19 cellular contexts compared by ENCODE assay signal in genomic region chr3:178127221-178127620, GRCh38.
A peak's percentile ranks its signal among the peaks of the same experiment; 100 is the strongest.
DNase-seq lines count a peak whose midpoint lies in the region; ATAC-seq and TF ChIP-seq lines count a peak whose summit lies in the region.
"Had no signal": no experiment of that assay in that cellular context is flagged by ENCODE, and none has a peak within 500 bp of the region (broad histone marks: within the 10 kb centered on the region; RNA-seq: fewer than 3 reads in every experiment).

No MANE protein-coding gene starts in this region.

- DNase-seq in GM23338 (ENCODE audit: low spot score) (peak; percentile 27), epithelial cell of proximal tubule (ENCODE audit: low read depth) (no peak), neural progenitor cell (ENCODE audit: low spot score) (peak; percentile 3), cardiac septum (ENCODE audit: low spot score) (no peak), HUDEP-2 (lab: John Stamatoyannopoulos, UW; ENCODE audit: unreplicated experiment in 76 of 76) (no peak), lower leg skin (ENCODE audit: low spot score in 2 of 2) (no peak)
- DNase-seq: 8988T; CD4-positive, alpha-beta memory T cell; DMS153; DMS79; GF-D8; HFFc6; IMR-90 had no signal

- H3K27me3 Mint-ChIP-seq in GM23338 (ENCODE audit: insufficient read depth, low read depth, poor library complexity) (no peaks in the 10 kb centered on the region), neural progenitor cell (ENCODE audit: insufficient read depth, low read depth) (no peaks in the 10 kb centered on the region)
- H3K27me3 Mint-ChIP-seq: CD4-positive, alpha-beta memory T cell had no signal

- no peaks in the 10 kb centered on the region for H3K4me1 ChIP-seq in GM23338 (ENCODE audit: insufficient read depth)
- no peaks in the 10 kb centered on the region for H3K4me1 ChIP-seq in neural progenitor cell
- H3K4me1 ChIP-seq: BLaER1 had no signal

- intact Hi-C loops in cardiac septum (cut with DNase I) (no loop called here), lower leg skin (cut with DNase I; ENCODE audit: low total_unique reads) (no loop called here)

- H3K36me3 ChIP-seq in GM23338 (ENCODE audit: insufficient read depth) (no peaks in the 10 kb centered on the region), neural progenitor cell (no peaks in the 10 kb centered on the region)
- H3K36me3 ChIP-seq: BLaER1 had no signal

- H3K4me3 Mint-ChIP-seq in GM23338 (no peak overlapping the region), neural progenitor cell (no peak overlapping the region)
- H3K4me3 Mint-ChIP-seq: CD14-positive monocyte; CD4-positive, alpha-beta memory T cell; HFFc6 had no signal

- no peaks in the 10 kb centered on the region for H3F3A ChIP-seq in GM23338 (replicated peaks; ENCODE audit: low read depth)
- no peaks in the 10 kb centered on the region for H3F3A ChIP-seq in neural progenitor cell (ENCODE audit: low read depth)

- TF ChIP-seq CTCF in GM23338 (conservative IDR thresholded peaks at IDR 0.05; ENCODE audit: low read depth in 2 of 2) (no peak; a peak in 1 of 4 replicates), VCaP (conservative IDR thresholded peaks at IDR 0.05) (peak; percentile 38), epithelial cell of proximal tubule (conservative IDR thresholded peaks at IDR 0.05; ENCODE audit: low read depth, low read length) (peak; percentile 5), neural progenitor cell (IDR thresholded peaks at IDR 0.05) (peak; percentile 18), lower leg skin (IDR thresholded peaks at IDR 0.05) (no peak)

- H3K4me2 ChIP-seq in GM23338: no peak overlapping the region
- no peak overlapping the region for H3K4me2 ChIP-seq in neural progenitor cell
- H3K4me2 ChIP-seq: BLaER1 had no signal

- H3K27me3 ChIP-seq in GM23338 (ENCODE audit: insufficient read depth) (no peaks in the 10 kb centered on the region), neural progenitor cell (no peaks in the 10 kb centered on the region)
- H3K27me3 ChIP-seq: BLaER1 had no signal

- no peaks in the 10 kb centered on the region for H3K4me1 Mint-ChIP-seq in GM23338
- H3K4me1 Mint-ChIP-seq in neural progenitor cell: peaks cover 9% of the 10 kb centered on the region
- H3K4me1 Mint-ChIP-seq: CD14-positive monocyte; CD4-positive, alpha-beta memory T cell had no signal

- no peaks in the 10 kb centered on the region for H3K79me2 ChIP-seq in GM23338 (replicated peaks; ENCODE audit: insufficient read depth)
- H3K79me2 ChIP-seq in neural progenitor cell (ENCODE audit: low read depth): no peaks in the 10 kb centered on the region

- H2AFZ ChIP-seq in GM23338: peak overlapping the region; percentile 56; the same call in 1 of the 2 replicates
- peak overlapping the region; percentile 86 for H2AFZ ChIP-seq in neural progenitor cell (replicated peaks)

- H3K9me2 ChIP-seq in GM23338 (ENCODE audit: insufficient read depth): no peaks in the 10 kb centered on the region

- peak; percentile 70 for ATAC-seq in GM23338
- ATAC-seq: GM12878, HCT116 had no signal

- H3K36me3 Mint-ChIP-seq in GM23338 (ENCODE audit: low read depth): 0 out of 3 replicates have a peak, but pooled peaks cover 3% of the 10 kb centered on the region
- no peaks in the 10 kb centered on the region for H3K36me3 Mint-ChIP-seq in neural progenitor cell
- H3K36me3 Mint-ChIP-seq: CD14-positive monocyte; CD4-positive, alpha-beta memory T cell had no signal

- H3K9ac ChIP-seq in neural progenitor cell: no peak overlapping the region
- H3K9ac ChIP-seq: BLaER1 had no signal

- 93 to 95% methylated on average over 11 of the region's 11 CpGs for WGBS in lower leg skin, 2 donors

- H3K27ac Mint-ChIP-seq in GM23338 (no peak overlapping the region), neural progenitor cell (no peak overlapping the region)
- H3K27ac Mint-ChIP-seq: CD14-positive monocyte; CD4-positive, alpha-beta memory T cell; HFFc6 had no signal

- H4K20me1 ChIP-seq in GM23338 (replicated peaks; ENCODE audit: insufficient read depth) (no peaks in the 10 kb centered on the region), neural progenitor cell (ENCODE audit: low read depth) (no peaks in the 10 kb centered on the region)
- H4K20me1 ChIP-seq: BLaER1 had no signal

- H3K9me3 Mint-ChIP-seq in GM23338: peaks cover 10% of the 10 kb centered on the region
- peaks cover 4% of the 10 kb centered on the region for H3K9me3 Mint-ChIP-seq in neural progenitor cell
- H3K9me3 Mint-ChIP-seq: HFFc6 had no signal

- H3K4me3 ChIP-seq in GM23338: no peak overlapping the region
- no peak overlapping the region for H3K4me3 ChIP-seq in epithelial cell of proximal tubule (ENCODE audit: low read depth, low read length)
- H3K4me3 ChIP-seq in neural progenitor cell: no peak overlapping the region
- H3K4me3 ChIP-seq in lower leg skin (ENCODE audit: low read depth, poor library complexity, severe bottlenecking): no peak overlapping the region
- H3K4me3 ChIP-seq: BLaER1, GM12878 had no signal

- H3K9me3 ChIP-seq in neural progenitor cell (ENCODE audit: low read depth): no peaks in the 10 kb centered on the region

- TF ChIP-seq POLR2A in lower leg skin (IDR thresholded peaks at IDR 0.05): no peak

- H3K27ac ChIP-seq in GM23338 (ENCODE audit: low read depth) (no peak overlapping the region), VCaP (no peak overlapping the region), neural progenitor cell (no peak overlapping the region)
- H3K27ac ChIP-seq: BLaER1, HL-60 had no signal

TF ChIP-seq in GM23338, 12 proteins besides CTCF, POLR2A, EP300 and RAD21 (continues in another document):
- TF ChIP-seq EZH2phosphoT487 (IDR thresholded peaks at IDR 0.05; ENCODE audit: unreplicated experiment) (no peak), ETS1 (IDR thresholded peaks at IDR 0.05) (no peak), ZNF114 (CRISPR knock-in tag; IDR thresholded peaks at IDR 0.05) (no peak), POLR2AphosphoS5 (IDR thresholded peaks at IDR 0.05; ENCODE audit: low read depth) (no peak), ZNF462 (CRISPR knock-in tag; IDR thresholded peaks at IDR 0.05) (no peak)

Comparison
In these comparisons a context has a peak if more than half of its experiments do, and no peak if none do; other contexts are left out.
1. DNase-seq: peak in GM23338 (single experiment) and neural progenitor cell (single experiment); none in epithelial cell of proximal tubule (single experiment), cardiac septum (single experiment), HUDEP-2 (0 of 76) and lower leg skin (0 of 2).
2. CTCF ChIP-seq: peak in VCaP (single experiment), epithelial cell of proximal tubule (single experiment) and neural progenitor cell (single experiment); none in GM23338 (0 of 2) and lower leg skin (0 of 3).